Comparison of ENCODE assay signal across 8 cellular contexts in the genomic region with DNA sequence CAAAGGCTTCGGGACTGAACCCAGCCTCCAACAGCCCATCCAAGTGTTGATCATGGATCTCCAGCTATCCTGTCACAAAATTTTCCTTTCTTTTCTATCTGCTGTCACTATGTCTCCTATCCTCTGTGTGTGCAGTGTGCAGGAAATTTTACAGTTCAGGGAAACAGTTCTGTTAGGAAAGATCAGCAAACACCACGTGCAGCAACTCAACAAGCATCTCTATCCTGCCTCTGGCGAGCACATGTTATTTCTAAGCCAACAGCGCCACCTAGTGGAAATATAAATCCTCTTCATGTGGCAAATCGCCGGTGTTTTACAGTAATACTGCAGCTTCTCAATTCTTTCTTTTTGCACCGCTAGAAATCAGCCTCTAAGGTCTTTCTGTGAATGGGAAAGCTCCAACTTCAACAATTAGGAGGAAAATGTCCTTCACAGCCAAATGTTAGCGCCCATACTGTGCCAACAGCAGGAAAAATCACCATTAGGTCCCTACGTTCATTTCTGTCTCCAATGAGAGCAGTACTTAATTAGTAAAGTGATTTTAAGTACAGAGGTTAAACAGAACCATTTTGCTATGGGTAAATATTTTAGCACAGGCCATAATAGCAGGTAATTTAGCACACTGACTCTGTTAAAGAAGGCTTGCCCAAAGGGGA. TPM values are rescaled to one million over a fixed set of nuclear protein-coding genes. Genes with fewer than 3 reads are reported as not detected.
DNase-seq lines count a peak whose midpoint lies in the region; ATAC-seq and TF ChIP-seq lines count a peak whose summit lies in the region.

No MANE protein-coding gene starts in this region.

- ATAC-seq in GM23338 (peak; percentile 87), lung (ENCODE audit: insufficient read depth, low FRiP score) (no peak), GM19324 (IDR thresholded peaks at IDR 0.05; ENCODE audit: low FRiP score, unreplicated experiment) (no peak)

- H3K9me3 Mint-ChIP-seq in GM23338: peaks cover 84% of the 10 kb centered on the region

- H3K79me2 ChIP-seq in GM23338 (replicated peaks; ENCODE audit: insufficient read depth): no peaks in the 10 kb centered on the region

- H3K36me3 ChIP-seq in GM23338 (ENCODE audit: insufficient read depth): peaks cover 7% of the 10 kb centered on the region; the same call in 1 of the 2 replicates
- no peaks in the 10 kb centered on the region for H3K36me3 ChIP-seq in lung (ENCODE audit: control insufficient read depth in 2 of 2, insufficient read depth in 2 of 2, low read length in 2 of 2)

- H3K4me3 ChIP-seq in AG10803 (ENCODE audit: low read length) (no peak overlapping the region), GM23338 (no peak overlapping the region), dorsolateral prefrontal cortex (peak overlapping the region in 1 of 59 donors; percentile 4), lung (no peak overlapping the region)

- WGBS in lung, 2 donors: 26% methylated on average over 9 of the region's 9 CpGs

- H3K9me2 ChIP-seq in GM23338 (ENCODE audit: insufficient read depth): no peaks in the 10 kb centered on the region

- no peaks in the 10 kb centered on the region for H3K4me1 ChIP-seq in GM23338 (ENCODE audit: insufficient read depth)
- H3K4me1 ChIP-seq in lung (ENCODE audit: control insufficient read depth in 2 of 2, insufficient read depth in 2 of 2, low read length in 2 of 2): no peaks in the 10 kb centered on the region

- no peak overlapping the region for H2AFZ ChIP-seq in GM23338

- no peak overlapping the region; the same call in 2 of the 3 replicates for H3K4me3 Mint-ChIP-seq in GM23338

- no peaks in the 10 kb centered on the region for H3F3A ChIP-seq in GM23338 (replicated peaks; ENCODE audit: low read depth)

- DNase-seq in AG10803 (ENCODE audit: low read depth): peak; percentile 81
- peak; percentile 93 for DNase-seq in GM23338 (ENCODE audit: low spot score)
- DNase-seq in NCI-H2196 treated with DMSO at 0.1 percent for 48 hours (lab: John Stamatoyannopoulos, UW; ENCODE audit: unreplicated experiment): peak; percentile 66
- DNase-seq in dorsolateral prefrontal cortex: peak in 4 of 10 donors; percentile 11 to 56 (median 46)
- DNase-seq in lung (ENCODE audit: low spot score): peak; percentile 68
- DNase-seq in stimulated activated CD8-positive, alpha-beta memory T cell treated with anti-CD3 and anti-CD28 coated beads, Interleukin-7, amount 100 ng/mL, for 4 hours (ENCODE audit: low read depth in 2 of 2): peak; percentile 10 to 47

- intact Hi-C loops in dorsolateral prefrontal cortex (cut with DNase I): loop anchor here (1.0 to 10.0 kb wide), 5 partner anchors 35 to 210 kb away; a partner anchor contains a TSS

- TF ChIP-seq CTCF in AG10803 (conservative IDR thresholded peaks at IDR 0.05; ENCODE audit: low read length): peak; percentile 69
- peak; percentile 82 to 87 for TF ChIP-seq CTCF in GM23338 (conservative IDR thresholded peaks at IDR 0.05; ENCODE audit: low read depth in 2 of 2)
- TF ChIP-seq CTCF in VCaP (conservative IDR thresholded peaks at IDR 0.05): peak; percentile 70
- TF ChIP-seq CTCF in dorsolateral prefrontal cortex (IDR thresholded peaks at IDR 0.05 in 54 of 56, conservative IDR thresholded peaks at IDR 0.05 in 2 of 56; ENCODE audit: low read depth in 1 of 56, partially characterized antibody in 56 of 56): peak; percentile 72 to 94 (median 86)
- peak; percentile 77 for TF ChIP-seq CTCF in lung (IDR thresholded peaks at IDR 0.05; ENCODE audit: control extremely low read depth, extremely low read depth)

- H3K27me3 ChIP-seq in GM23338 (ENCODE audit: insufficient read depth): no peaks in the 10 kb centered on the region
- H3K27me3 ChIP-seq in dorsolateral prefrontal cortex: no peaks in the 10 kb centered on the region
- H3K27me3 ChIP-seq in lung (ENCODE audit: control insufficient read depth, insufficient read depth): no peaks in the 10 kb centered on the region

- peak overlapping the region; percentile 56; the same call in 1 of the 2 replicates for H3K4me2 ChIP-seq in GM23338

- no peaks in the 10 kb centered on the region for H4K20me1 ChIP-seq in GM23338 (replicated peaks; ENCODE audit: insufficient read depth)

- peaks cover 21% of the 10 kb centered on the region for H3K36me3 Mint-ChIP-seq in GM23338 (ENCODE audit: low read depth)

- H3K27ac Mint-ChIP-seq in GM23338: no peak overlapping the region

- H3K27ac ChIP-seq in GM23338 (ENCODE audit: low read depth) (no peak overlapping the region), VCaP (peak overlapping the region; percentile 32; the same call in 1 of the 2 replicates), dorsolateral prefrontal cortex (no peak overlapping the region), lung (ENCODE audit: low read depth in 1 of 2, low read length in 1 of 2) (no peak overlapping the region)

- peaks cover 4% of the 10 kb centered on the region; the same call in 2 of the 3 replicates for H3K4me1 Mint-ChIP-seq in GM23338

- peaks cover 2 to 3% of the 10 kb centered on the region in 2 donors for H3K9me3 ChIP-seq in lung (ENCODE audit: control insufficient read depth in 2 of 2, insufficient read depth in 1 of 2, low read length in 1 of 2)

- H3K27me3 Mint-ChIP-seq in GM23338 (ENCODE audit: insufficient read depth, low read depth, poor library complexity): peaks cover 10% of the 10 kb centered on the region

TF ChIP-seq in GM23338, 12 proteins besides CTCF, POLR2A, EP300 and RAD21 (continues in another document):
- no peak for TF ChIP-seq EZH2phosphoT487 (IDR thresholded peaks at IDR 0.05; ENCODE audit: unreplicated experiment)

RNA-seq across cellular contexts. Expression of a gene that starts 21.3 kb away (rescaled TPM):
- 18.9 and 19.8 TPM in 2 replicates for total RNA-seq in GM23338 (2014; rRNA removed; shearing (Covaris generic))
- polyA plus RNA-seq in GM23338 (2016; fragmentation: Nextera tagmentation; extraction: Ambion mirVana) (7.3 and 7.4 TPM in 2 replicates), lung (1 to 10 TPM; 5.6 to 5.8 TPM)
- total RNA-seq in dorsolateral prefrontal cortex (10 to 100 TPM; 10.3 to 29.8 (median 19.8) TPM), lung (10 to 100 TPM in 1 of 2 donors, 1 to 10 TPM in 1; 8.5 to 17.7 TPM)

RNA-seq across cellular contexts. Expression of a gene that starts 35.3 kb away (rescaled TPM):
- 24.8 and 27.4 TPM in 2 replicates for total RNA-seq in GM23338 (2014; rRNA removed; shearing (Covaris generic))
- polyA plus RNA-seq in GM23338 (2016; fragmentation: Nextera tagmentation; extraction: Ambion mirVana): 13.9 and 16.6 TPM in 2 replicates
- total RNA-seq in dorsolateral prefrontal cortex: 10 to 100 TPM; 42.2 to 67.0 (median 53.7) TPM
- total RNA-seq in lung: 10 to 100 TPM; 22.6 to 50.4 TPM
- 10 to 100 TPM; 10.5 to 21.2 TPM for polyA plus RNA-seq in lung

RNA-seq across cellular contexts. Expression of a gene that starts 35.8 kb away (rescaled TPM):
- total RNA-seq in GM23338 (2014; rRNA removed; shearing (Covaris generic)): 0.28 TPM in 1 of 2 replicates, not detected in the other
- not detected in 2 replicates for polyA plus RNA-seq in GM23338 (2016; fragmentation: Nextera tagmentation; extraction: Ambion mirVana)
- 1 to 10 TPM in 115 of 120 experiments, under 1 TPM in 5; 0.35 to 6.0 (median 2.5) TPM for total RNA-seq in dorsolateral prefrontal cortex
- 1 to 10 TPM in 1 of 2 donors, under 1 TPM in 1; 0.88 to 1.1 TPM for total RNA-seq in lung
- under 1 TPM; 0.21 to 0.49 TPM for polyA plus RNA-seq in lung
